8 cellular contexts compared by ENCODE assay signal in the genomic region with DNA sequence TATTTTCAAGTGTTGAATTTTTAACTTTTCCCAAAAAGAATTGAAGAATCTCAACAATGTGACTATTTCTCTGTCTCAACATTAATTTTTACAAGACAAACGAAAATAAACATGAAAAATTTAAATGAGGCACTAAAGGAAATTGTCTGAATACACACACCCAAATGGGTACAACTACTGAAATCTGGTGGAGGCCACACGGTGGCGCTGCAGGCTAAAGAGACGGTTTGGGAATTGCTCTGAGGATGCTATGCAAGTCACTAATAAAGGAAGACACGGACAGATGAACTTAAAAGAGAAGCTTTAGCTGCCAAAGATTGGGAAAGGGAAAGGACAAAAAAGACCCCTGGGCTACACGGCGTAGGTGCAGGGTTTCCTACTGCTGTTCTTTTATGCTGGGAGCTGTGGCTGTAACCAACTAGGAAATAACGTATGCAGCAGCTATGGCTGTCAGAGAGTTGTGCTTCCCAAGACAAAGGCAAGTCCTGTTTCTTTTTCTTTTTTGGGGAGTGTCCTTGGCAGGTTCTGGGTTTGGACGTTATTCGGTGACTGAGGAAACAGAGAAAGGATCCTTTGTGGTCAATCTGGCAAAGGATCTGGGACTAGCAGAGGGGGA. TPM values are rescaled to one million over a fixed set of nuclear protein-coding genes. Genes with fewer than 3 reads are reported as not detected.
DNase-seq lines count a peak whose midpoint lies in the region; ATAC-seq, FAIRE-seq and TF ChIP-seq lines count a peak whose summit lies in the region.
"Had no signal": no experiment of that assay in that cellular context is flagged by ENCODE, and none has a peak within 500 bp of the region (broad histone marks: within the 10 kb centered on the region; RNA-seq: fewer than 3 reads in every experiment).

A gene (plus strand): TSS at position 244 of the 616 bp plus-strand sequence. CDS start 200 bp downstream, at position 444.

- peaks cover 25% of the 10 kb centered on the region for H3K9me3 Mint-ChIP-seq in WTC11

- H3K4me3 ChIP-seq in HUES6 (ENCODE audit: low read depth, low read length) = peak within 1 kb of the TSS; percentile 32; the same call in 1 of the 2 replicates

- H3K4me3 Mint-ChIP-seq in WTC11 = peak within 1 kb of the TSS; percentile 58

- POLR2A ChIA-PET in WTC11 (lab: Charles Lee) = no interaction called here

- no peak within 1 kb of the TSS for H3K27ac ChIP-seq in HUES6 (ENCODE audit: low read depth, low read length)
- H3K27ac ChIP-seq: parathyroid adenoma had no signal

- H3K4me1 ChIP-seq in HUES6 (ENCODE audit: control insufficient read depth, insufficient read depth, low read length) = no peaks in the 10 kb centered on the region
- H3K4me1 ChIP-seq: parathyroid adenoma had no signal

- peaks cover 4% of the 10 kb centered on the region for H3K27me3 Mint-ChIP-seq in WTC11 (ENCODE audit: low read depth)

- H3K9ac ChIP-seq in HUES6 (ENCODE audit: low read length) = no peak within 1 kb of the TSS
- H3K9ac ChIP-seq: parathyroid adenoma had no signal

- peak; percentile 70; the same call in 1 of the 2 replicates for TF ChIP-seq CTCF in WTC11 (IDR thresholded peaks at IDR 0.05)

- H3K27me3 ChIP-seq in HUES6 (ENCODE audit: control insufficient read depth, insufficient read depth, low read length) = peaks cover 9% of the 10 kb centered on the region; the same call in 1 of the 2 replicates

- FAIRE-seq in urothelium cell line (lab: Jason Lieb, UNC) = no peak

- 0 out of 2 replicates have a peak, but pooled peaks cover 8% of the 10 kb centered on the region for H3K9me3 ChIP-seq in HUES6 (ENCODE audit: control insufficient read depth, insufficient read depth, low read depth, low read length)

- ATAC-seq in WTC11 = peak; percentile 88
- no peak for ATAC-seq in GM21526 (IDR thresholded peaks at IDR 0.05; ENCODE audit: low FRiP score, unreplicated experiment)
- ATAC-seq in GM18858 (IDR thresholded peaks at IDR 0.05; ENCODE audit: unreplicated experiment) = no peak

- CTCF ChIA-PET in WTC11 (lab: Charles Lee) = interaction anchor here (0.6 to 3.3 kb wide), 46 partner anchors 10 to 375 kb away, joined by 3 to 41 read pairs (median 4); a partner anchor contains a TSS

- no peak within 1 kb of the TSS for H3K27ac Mint-ChIP-seq in WTC11

- peak; percentile 65 for DNase-seq in Daoy (ENCODE audit: low read depth)
- peak; percentile 89 for DNase-seq in WTC11 (ENCODE audit: low spot score)
- peak; percentile 68 for DNase-seq in iPS-NIHi11 (ENCODE audit: low spot score)
- peak; percentile 42 for DNase-seq in urothelium cell line (ENCODE audit: low spot score)

- H3K36me3 ChIP-seq in HUES6 (ENCODE audit: control insufficient read depth, insufficient read depth, low read length) = no peaks in the 10 kb centered on the region

- H3K4me1 Mint-ChIP-seq in WTC11 = peaks cover 4% of the 10 kb centered on the region

- H3K36me3 Mint-ChIP-seq in WTC11 = peaks cover 20% of the 10 kb centered on the region

TF ChIP-seq in WTC11, 78 proteins besides CTCF, POLR2A, EP300 and RAD21:
- TF ChIP-seq, protein P1, sequence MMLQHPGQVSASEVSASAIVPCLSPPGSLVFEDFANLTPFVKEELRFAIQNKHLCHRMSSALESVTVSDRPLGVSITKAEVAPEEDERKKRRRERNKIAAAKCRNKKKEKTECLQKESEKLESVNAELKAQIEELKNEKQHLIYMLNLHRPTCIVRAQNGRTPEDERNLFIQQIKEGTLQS (CRISPR knock-in tag; conservative IDR thresholded peaks at IDR 0.05) = no peak
- TF ChIP-seq JUN (CRISPR knock-in tag; IDR thresholded peaks at IDR 0.05) (no peak), KAT7 (CRISPR knock-in tag; IDR thresholded peaks at IDR 0.05; ENCODE audit: borderline replicate concordance) (no peak), ESRRA (CRISPR knock-in tag; IDR thresholded peaks at IDR 0.05; ENCODE audit: borderline replicate concordance) (no peak), SOX15 (CRISPR knock-in tag; IDR thresholded peaks at IDR 0.05) (no peak), ZNF219 (CRISPR knock-in tag; IDR thresholded peaks at IDR 0.05; ENCODE audit: borderline replicate concordance) (no peak), GRHL2 (CRISPR knock-in tag; IDR thresholded peaks at IDR 0.05; ENCODE audit: insufficient replicate concordance, severe bottlenecking) (no peak), NFE2L1 (CRISPR knock-in tag; IDR thresholded peaks at IDR 0.05) (no peak), SMAD4 (CRISPR knock-in tag; IDR thresholded peaks at IDR 0.05) (no peak)
- TF ChIP-seq, protein P2, sequence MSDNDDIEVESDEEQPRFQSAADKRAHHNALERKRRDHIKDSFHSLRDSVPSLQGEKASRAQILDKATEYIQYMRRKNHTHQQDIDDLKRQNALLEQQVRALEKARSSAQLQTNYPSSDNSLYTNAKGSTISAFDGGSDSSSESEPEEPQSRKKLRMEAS (CRISPR knock-in tag; IDR thresholded peaks at IDR 0.05) = no peak
- TF ChIP-seq, protein P3, sequence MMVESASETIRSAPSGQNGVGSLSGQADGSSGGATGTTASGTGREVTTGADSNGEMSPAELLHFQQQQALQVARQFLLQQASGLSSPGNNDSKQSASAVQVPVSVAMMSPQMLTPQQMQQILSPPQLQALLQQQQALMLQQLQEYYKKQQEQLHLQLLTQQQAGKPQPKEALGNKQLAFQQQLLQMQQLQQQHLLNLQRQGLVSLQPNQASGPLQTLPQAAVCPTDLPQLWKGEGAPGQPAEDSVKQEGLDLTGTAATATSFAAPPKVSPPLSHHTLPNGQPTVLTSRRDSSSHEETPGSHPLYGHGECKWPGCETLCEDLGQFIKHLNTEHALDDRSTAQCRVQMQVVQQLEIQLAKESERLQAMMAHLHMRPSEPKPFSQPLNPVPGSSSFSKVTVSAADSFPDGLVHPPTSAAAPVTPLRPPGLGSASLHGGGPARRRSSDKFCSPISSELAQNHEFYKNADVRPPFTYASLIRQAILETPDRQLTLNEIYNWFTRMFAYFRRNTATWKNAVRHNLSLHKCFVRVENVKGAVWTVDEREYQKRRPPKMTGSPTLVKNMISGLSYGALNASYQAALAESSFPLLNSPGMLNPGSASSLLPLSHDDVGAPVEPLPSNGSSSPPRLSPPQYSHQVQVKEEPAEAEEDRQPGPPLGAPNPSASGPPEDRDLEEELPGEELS (CRISPR knock-in tag; IDR thresholded peaks at IDR 0.05) = no peak
- TF ChIP-seq, protein P4, sequence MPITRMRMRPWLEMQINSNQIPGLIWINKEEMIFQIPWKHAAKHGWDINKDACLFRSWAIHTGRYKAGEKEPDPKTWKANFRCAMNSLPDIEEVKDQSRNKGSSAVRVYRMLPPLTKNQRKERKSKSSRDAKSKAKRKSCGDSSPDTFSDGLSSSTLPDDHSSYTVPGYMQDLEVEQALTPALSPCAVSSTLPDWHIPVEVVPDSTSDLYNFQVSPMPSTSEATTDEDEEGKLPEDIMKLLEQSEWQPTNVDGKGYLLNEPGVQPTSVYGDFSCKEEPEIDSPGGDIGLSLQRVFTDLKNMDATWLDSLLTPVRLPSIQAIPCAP (CRISPR knock-in tag; IDR thresholded peaks at IDR 0.05) = no peak

RNA-seq across cellular contexts. Expression of the gene that starts here (rescaled TPM):
- 0.40 and 0.71 TPM in 2 replicates for total RNA-seq in Daoy (2014; rRNA removed; shearing (Covaris generic))
- total RNA-seq in WTC11 (2021) = 1.4 to 1.9 TPM (median 1.7 TPM) in 3 replicates

Comparison
In these comparisons a context has a peak if more than half of its experiments do, and no peak if none do; other contexts are left out.
1. Peak in DNase-seq in Daoy; RNA of the gene not detected or under 1 TPM.